ENCODE assay signal across 11 cellular contexts in the genomic region with DNA sequence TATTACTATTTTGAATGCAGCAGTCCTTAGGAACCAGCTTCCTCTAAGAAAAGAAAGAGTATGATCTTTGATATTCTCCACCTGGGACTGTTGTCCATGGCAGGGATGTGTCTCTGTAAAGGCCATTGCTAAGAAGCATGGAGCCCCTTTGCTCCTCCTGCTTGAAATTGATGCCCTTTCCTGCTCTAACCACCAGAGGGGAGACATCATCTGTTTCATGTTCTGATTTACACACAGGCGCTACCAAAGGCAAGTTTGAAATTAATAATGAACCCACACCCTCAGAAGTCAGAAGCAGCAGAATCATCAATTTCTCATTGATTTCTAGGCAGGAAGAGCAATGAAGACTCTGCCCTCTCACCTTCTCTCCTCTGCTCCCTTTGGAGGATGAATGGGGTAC.
A peak's percentile ranks its signal among the peaks of the same experiment; 100 is the strongest.
DNase-seq lines count a peak whose midpoint lies in the region; ATAC-seq, FAIRE-seq and TF ChIP-seq lines count a peak whose summit lies in the region.
"Had no signal": no experiment of that assay in that cellular context is flagged by ENCODE, and none has a peak within 500 bp of the region (broad histone marks: within the 10 kb centered on the region; RNA-seq: fewer than 3 reads in every experiment).

No MANE protein-coding gene starts in this region.

- 50 to 60% methylated on average over 1 of the region's 1 CpG for WGBS in gastroesophageal sphincter (ENCODE audit: low coverage in 1 of 2), 2 donors

- H3K9me3 ChIP-seq in gastroesophageal sphincter = no peaks in the 10 kb centered on the region
- H3K9me3 ChIP-seq in BE2C = no peaks in the 10 kb centered on the region
- H3K9me3 ChIP-seq: neutrophil had no signal

- no peak for TF ChIP-seq POLR2A in GM12892 (IDR thresholded peaks at IDR 0.05; ENCODE audit: low read depth, low read length)
- no peak for TF ChIP-seq POLR2A in gastroesophageal sphincter (IDR thresholded peaks at IDR 0.05)

- no peaks in the 10 kb centered on the region; the same call in 1 of the 2 replicates for H3K36me3 Mint-ChIP-seq in HFFc6 (ENCODE audit: low read depth)

- no peak overlapping the region for H3K4me3 Mint-ChIP-seq in HFFc6
- H3K4me3 Mint-ChIP-seq: activated naive CD4-positive, alpha-beta T cell treated with anti-CD3 and anti-CD28 coated beads for 36 hours had no signal

- ATAC-seq in gastroesophageal sphincter (no peak), HG02588 (IDR thresholded peaks at IDR 0.05; ENCODE audit: unreplicated experiment) (no peak)

- no peaks in the 10 kb centered on the region for H3K4me1 Mint-ChIP-seq in HFFc6 (ENCODE audit: low read depth)

- H3K36me3 ChIP-seq in gastroesophageal sphincter (no peaks in the 10 kb centered on the region), BE2C (no peaks in the 10 kb centered on the region)
- H3K36me3 ChIP-seq: neutrophil had no signal

- peaks cover 54% of the 10 kb centered on the region for H3K9me3 Mint-ChIP-seq in HFFc6
- H3K9me3 Mint-ChIP-seq: activated naive CD4-positive, alpha-beta T cell treated with anti-CD3 and anti-CD28 coated beads for 36 hours had no signal

- H3K27me3 ChIP-seq in gastroesophageal sphincter = no peaks in the 10 kb centered on the region
- H3K27me3 ChIP-seq in BE2C = no peaks in the 10 kb centered on the region
- H3K27me3 ChIP-seq: neutrophil had no signal

- TF ChIP-seq CTCF in 22Rv1 (IDR thresholded peaks at IDR 0.05) = peak; percentile 40
- peak; percentile 16 to 58 (median 56) for TF ChIP-seq CTCF in gastroesophageal sphincter (IDR thresholded peaks at IDR 0.05)
- TF ChIP-seq CTCF in HFFc6 (IDR thresholded peaks at IDR 0.05) = no peak
- TF ChIP-seq CTCF in BE2C (IDR thresholded peaks at IDR 0.05; ENCODE audit: low read depth, low read length) = no peak

- H3K27ac ChIP-seq in 22Rv1 = no peak overlapping the region
- H3K27ac ChIP-seq in gastroesophageal sphincter = no peak overlapping the region
- H3K27ac ChIP-seq: neutrophil had no signal

- no peaks in the 10 kb centered on the region for H3K27me3 Mint-ChIP-seq in HFFc6 (ENCODE audit: insufficient read depth)

- peak; percentile 63 for FAIRE-seq in GM12892 (lab: Jason Lieb, UNC)

- H3K4me3 ChIP-seq in gastroesophageal sphincter (no peak overlapping the region), BE2C (ENCODE audit: low read depth, low read length) (no peak overlapping the region)

- no peak overlapping the region for H3K27ac Mint-ChIP-seq in HFFc6
- H3K27ac Mint-ChIP-seq: activated naive CD4-positive, alpha-beta T cell treated with anti-CD3 and anti-CD28 coated beads for 36 hours had no signal

- no peak for DNase-seq in GM12892 (ENCODE audit: insufficient read length)
- peak; percentile 2 for DNase-seq in OCI-M1 (lab: John Stamatoyannopoulos, UW)
- DNase-seq in HFFc6 = no peak
- no peak for DNase-seq in BE2C
- no peak for DNase-seq in LoVo (ENCODE audit: low spot score)
- DNase-seq: activated naive CD4-positive, alpha-beta T cell treated with anti-CD3 and anti-CD28 coated beads for 36 hours; NCI-H1436 had no signal

- no peak for TF ChIP-seq EP300 in gastroesophageal sphincter (IDR thresholded peaks at IDR 0.05)

- H3K4me1 ChIP-seq in gastroesophageal sphincter (no peaks in the 10 kb centered on the region), BE2C (no peaks in the 10 kb centered on the region)

Comparison
In these comparisons a context has a peak if more than half of its experiments do, and no peak if none do; other contexts are left out.
1. CTCF ChIP-seq: peak in 22Rv1 (single experiment) and gastroesophageal sphincter (4 of 4); none in HFFc6 (single experiment) and BE2C (single experiment).